ENCODE assay signal across 9 cellular contexts in the genomic region with DNA sequence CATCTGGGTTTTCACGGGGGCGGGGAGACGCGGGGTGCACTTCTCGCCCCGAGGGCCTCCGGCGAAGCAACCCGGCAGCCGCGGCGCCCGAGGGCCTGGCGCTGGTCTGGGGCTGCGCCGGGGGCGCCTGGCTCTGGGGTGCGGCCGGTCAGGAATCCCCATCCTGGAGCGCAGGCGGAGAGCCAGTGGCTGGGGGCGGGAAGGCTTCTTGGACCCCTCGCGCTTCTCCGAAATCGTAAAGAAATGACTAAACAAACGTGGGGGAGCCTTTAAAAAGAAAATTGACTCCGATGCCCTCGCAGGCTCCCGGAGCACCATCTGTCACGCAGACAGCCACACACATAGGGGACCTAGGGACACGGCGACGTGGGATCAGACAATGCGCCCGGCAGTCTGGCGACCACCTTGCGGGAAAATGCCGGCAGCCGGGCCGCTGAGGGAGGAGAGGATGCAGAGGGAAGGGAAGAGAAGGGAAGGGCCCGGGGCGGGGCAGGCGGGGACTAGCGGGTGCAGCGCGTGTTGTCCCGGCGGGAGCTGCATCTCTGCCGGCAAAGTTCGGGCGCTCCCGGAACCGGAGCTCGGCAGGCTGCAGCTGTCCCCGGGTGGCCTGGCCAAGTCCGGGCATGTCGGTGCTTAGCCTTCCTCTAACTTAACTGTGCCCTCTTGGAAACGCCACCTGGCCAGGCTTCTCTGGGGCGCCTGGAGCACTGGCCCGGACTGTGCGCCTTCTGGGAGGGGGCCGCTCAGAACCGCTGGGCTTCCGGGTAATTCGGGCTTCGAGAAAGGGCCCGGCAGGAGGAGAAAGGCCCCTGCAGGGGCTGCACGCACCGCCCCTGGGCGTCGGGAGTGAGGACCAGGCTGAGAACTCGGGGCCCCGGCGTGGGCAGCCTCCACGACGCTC. TPM values are rescaled to one million over a fixed set of nuclear protein-coding genes. Genes with fewer than 3 reads are reported as not detected.
DNase-seq lines count a peak whose midpoint lies in the region; ATAC-seq and TF ChIP-seq lines count a peak whose summit lies in the region.
"Had no signal": no experiment of that assay in that cellular context is flagged by ENCODE, and none has a peak within 500 bp of the region (broad histone marks: within the 10 kb centered on the region; RNA-seq: fewer than 3 reads in every experiment).

No MANE protein-coding gene starts in this region.

- H3K9me3 ChIP-seq in NT2/D1 (ENCODE audit: insufficient read depth, low read length) (no peaks in the 10 kb centered on the region; the same call in 1 of the 2 replicates), endodermal cell (ENCODE audit: control insufficient read depth, low read length) (no peaks in the 10 kb centered on the region), aorta (ENCODE audit: control insufficient read depth, low read length) (no peaks in the 10 kb centered on the region)

- H3K27ac ChIP-seq in endodermal cell (ENCODE audit: low read depth, low read length): peak overlapping the region; percentile 67
- no peak overlapping the region for H3K27ac ChIP-seq in aorta (ENCODE audit: low read depth in 1 of 2, low read length in 2 of 2)

- no peaks in the 10 kb centered on the region for H3K9me3 Mint-ChIP-seq in endodermal cell

- H3K4me1 ChIP-seq in NT2/D1 (ENCODE audit: insufficient read depth, insufficient read length) (no peaks in the 10 kb centered on the region), endodermal cell (ENCODE audit: control insufficient read depth, insufficient read depth, low read length) (no peaks in the 10 kb centered on the region), aorta (ENCODE audit: control insufficient read depth in 1 of 2, insufficient read depth in 2 of 2, low read length in 2 of 2) (no peaks in the 10 kb centered on the region)

- DNase-seq in NCI-H1417 (lab: John Stamatoyannopoulos, UW) (peak in 2 of 3 experiments; percentile 83 to 84), NCI-H1417 treated with DMSO at 0.1 percent for 48 hours (lab: John Stamatoyannopoulos, UW) (no peak), NT2/D1 (ENCODE audit: low read depth, low spot score) (peak; percentile 69), endodermal cell (peak; percentile 91), myocyte (ENCODE audit: low read depth) (peak; percentile 74), aorta (peak; percentile 44 to 82), AML-193 (lab: John Stamatoyannopoulos, UW) (no peak)

- H3K4me3 ChIP-seq in NT2/D1 (ENCODE audit: insufficient read length, low read depth) (peak overlapping the region; percentile 73), endodermal cell (ENCODE audit: low read length) (peak overlapping the region; percentile 84), aorta (ENCODE audit: low read length in 2 of 2) (peak overlapping the region in 1 of 2 donors; percentile 2)

- peaks cover 7% of the 10 kb centered on the region for H3K27me3 Mint-ChIP-seq in endodermal cell (ENCODE audit: insufficient read depth)

- no peak for TF ChIP-seq CTCF in endodermal cell (conservative IDR thresholded peaks at IDR 0.05)

- WGBS in endodermal cell (ENCODE audit: insufficient coverage in 1 of 2, insufficient read length in 1 of 2), 2 experiments: 5 to 6% methylated on average over 35 to 77 of the region's 77 CpGs
- WGBS in aorta, 2 donors: 2% methylated on average over 77 of the region's 77 CpGs

- H3K4me3 Mint-ChIP-seq in endodermal cell: peak overlapping the region; percentile 85

- H3K27me3 ChIP-seq in NT2/D1 (ENCODE audit: insufficient read depth, insufficient read length): peaks cover 83% of the 10 kb centered on the region
- peaks cover 41% of the 10 kb centered on the region for H3K27me3 ChIP-seq in endodermal cell (ENCODE audit: control insufficient read depth, insufficient read depth, low read length, poor library complexity, severe bottlenecking)
- no peaks in the 10 kb centered on the region for H3K27me3 ChIP-seq in aorta (ENCODE audit: control insufficient read depth in 1 of 2, insufficient read depth in 2 of 2, low read length in 1 of 2)

- H3K4me1 Mint-ChIP-seq in endodermal cell: peaks cover 30% of the 10 kb centered on the region

- peak overlapping the region; percentile 95 for H3K27ac Mint-ChIP-seq in endodermal cell

- H3K36me3 Mint-ChIP-seq in endodermal cell (ENCODE audit: low read depth): no peaks in the 10 kb centered on the region

- ATAC-seq in aorta (ENCODE audit: low FRiP score): peak; percentile 49
- no peak for ATAC-seq in GM19463 (IDR thresholded peaks at IDR 0.05; ENCODE audit: unreplicated experiment)

- intact Hi-C loops in aorta (cut with DNase I): no loop called here

- peak overlapping the region; percentile 87 for H3K9ac ChIP-seq in NT2/D1 (ENCODE audit: insufficient read length, low read depth)
- H3K9ac ChIP-seq in endodermal cell (ENCODE audit: extremely low read depth, low read length, poor library complexity, severe bottlenecking): peak overlapping the region; percentile 33

- H3K36me3 ChIP-seq in NT2/D1 (ENCODE audit: insufficient read depth, insufficient read length, low read length) (no peaks in the 10 kb centered on the region), endodermal cell (ENCODE audit: control insufficient read depth, insufficient read depth, low read length) (no peaks in the 10 kb centered on the region), aorta (ENCODE audit: control insufficient read depth in 1 of 2, insufficient read depth in 2 of 2, low read length in 1 of 2) (no peaks in the 10 kb centered on the region)

RNA-seq across cellular contexts. Expression of a gene that starts 1.9 kb away (rescaled TPM):
- total RNA-seq in endodermal cell (1 to 10 TPM; 1.4 to 2.1 TPM), myocyte (1.3 and 2.5 TPM in 2 replicates), aorta (not detected)
- 19.9 TPM for polyA plus RNA-seq in endodermal cell (2013, experiment 1 of 2)
- 15.9 TPM for polyA plus RNA-seq in endodermal cell (2013, experiment 2 of 2)
- polyA plus RNA-seq in myocyte (2012): 0.37 TPM
- polyA plus RNA-seq in aorta: not detected
- total RNA-seq: SK-MEL-5 had no signal

Comparison
In these comparisons a context has a peak if more than half of its experiments do, and no peak if none do; other contexts are left out.
1. DNase-seq: peak in NCI-H1417 (2 of 3), NT2/D1 (single experiment), endodermal cell (single experiment), myocyte (single experiment) and aorta (2 of 2); none in NCI-H1417 treated with DMSO at 0.1 percent for 48 hours (single experiment) and AML-193 (0 of 2).